8 cellular contexts compared by ENCODE assay signal in the genomic region with DNA sequence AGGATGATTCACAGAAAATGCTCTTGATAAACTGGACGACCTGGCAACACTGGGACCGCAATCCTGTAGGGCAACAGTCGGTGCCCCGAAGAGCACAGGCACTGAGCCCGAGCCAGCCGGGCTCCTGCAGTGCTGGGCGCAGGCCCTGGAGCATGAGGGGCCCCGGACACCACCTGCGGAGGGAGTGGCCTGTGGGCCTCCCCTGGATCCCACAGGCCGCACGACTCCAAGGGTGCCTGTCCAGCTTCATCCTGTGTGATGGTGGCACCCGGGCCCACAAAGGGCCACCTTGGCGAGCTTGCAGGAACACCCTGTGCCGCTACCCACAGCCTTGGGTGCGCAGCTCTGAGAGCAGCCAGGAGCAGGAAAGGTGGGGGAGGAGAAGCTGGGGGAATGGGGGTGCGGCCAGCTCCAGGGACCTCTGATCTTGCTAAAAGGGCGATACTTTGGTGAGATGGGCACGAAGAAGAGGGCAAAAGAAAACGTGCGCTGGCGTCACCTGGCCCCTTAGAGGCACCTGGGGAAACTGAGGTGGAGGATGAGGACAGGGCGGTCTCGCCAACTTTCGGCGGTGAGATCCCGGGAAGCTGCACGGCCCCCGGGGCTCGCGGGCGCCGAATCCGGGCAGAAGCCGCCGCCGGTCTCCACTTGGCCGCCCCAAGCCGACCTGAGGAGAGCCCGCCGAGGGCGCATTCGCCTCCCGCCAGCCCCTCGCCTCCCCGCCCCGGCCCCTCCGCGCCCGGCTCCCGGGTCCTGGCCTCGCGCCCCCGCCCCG. TPM values are rescaled to one million over a fixed set of nuclear protein-coding genes. Genes with fewer than 3 reads are reported as not detected.
DNase-seq lines count a peak whose midpoint lies in the region; ATAC-seq and TF ChIP-seq lines count a peak whose summit lies in the region.

No MANE protein-coding gene starts in this region.

- in situ Hi-C loops in GM23248 (cut with MboI), result no loop called here

- H3K36me3 Mint-ChIP-seq in CD4-positive, CD25-positive, alpha-beta regulatory T cell, result peaks cover 11% of the 10 kb centered on the region

- no peaks in the 10 kb centered on the region for H3K27me3 Mint-ChIP-seq in CD4-positive, CD25-positive, alpha-beta regulatory T cell

- peaks cover 3 to 42% (median 11%) of the 10 kb centered on the region in 4 donors for H3K4me1 Mint-ChIP-seq in CD4-positive, CD25-positive, alpha-beta regulatory T cell

- peak in 1 of 2 donors; percentile 62 for TF ChIP-seq POLR2A in adrenal gland (IDR thresholded peaks at IDR 0.05)

- H3K36me3 ChIP-seq in CD4-positive, CD25-positive, alpha-beta regulatory T cell (ENCODE audit: control insufficient read depth, insufficient read depth, low read length), result peaks cover 12% of the 10 kb centered on the region
- H3K36me3 ChIP-seq in GM23248 (ENCODE audit: low read depth) (0 out of 2 replicates have a peak, but pooled peaks cover 4% of the 10 kb centered on the region), NT2/D1 (ENCODE audit: insufficient read depth, insufficient read length, low read length) (peaks cover 38% of the 10 kb centered on the region), adrenal gland (replicated peaks in 1 of 2) (peaks cover 0 to 23% of the 10 kb centered on the region in 2 donors), iPS DF 6.9 (ENCODE audit: control insufficient read depth, insufficient read depth, low read length) (peaks cover 7% of the 10 kb centered on the region)

- H3K27me3 ChIP-seq in CD4-positive, CD25-positive, alpha-beta regulatory T cell (ENCODE audit: control insufficient read depth, insufficient read depth, low read length), result no peaks in the 10 kb centered on the region
- H3K27me3 ChIP-seq in GM23248 (replicated peaks; ENCODE audit: insufficient read depth) (no peaks in the 10 kb centered on the region), NT2/D1 (ENCODE audit: insufficient read depth, insufficient read length) (no peaks in the 10 kb centered on the region), adrenal gland (no peaks in the 10 kb centered on the region), iPS DF 6.9 (ENCODE audit: control insufficient read depth, insufficient read depth, low read length) (no peaks in the 10 kb centered on the region)

- H3K79me2 ChIP-seq in GM23248 (ENCODE audit: insufficient read depth), result peaks cover 56% of the 10 kb centered on the region

- H3F3A ChIP-seq in GM23248 (ENCODE audit: insufficient read depth), result no peaks in the 10 kb centered on the region

- no peak for TF ChIP-seq CTCF in adrenal gland (IDR thresholded peaks at IDR 0.05)

- H3K27ac Mint-ChIP-seq in CD4-positive, CD25-positive, alpha-beta regulatory T cell, result peak overlapping the region in 2 of 3 donors; percentile 58 to 83

- H3K9me3 Mint-ChIP-seq in CD4-positive, CD25-positive, alpha-beta regulatory T cell, result no peaks in the 10 kb centered on the region

- peak overlapping the region; percentile 79 for H2AFZ ChIP-seq in GM23248

- intact Hi-C loops in adrenal gland (cut with DNase I), result loop anchor here (10.0 kb wide), 4 partner anchors 82 to 178 kb away; a partner anchor contains a TSS

- H3K4me2 ChIP-seq in GM23248 (ENCODE audit: unreplicated experiment), result peak overlapping the region; percentile 95

- peaks cover 19% of the 10 kb centered on the region for H3K4me1 ChIP-seq in CD4-positive, CD25-positive, alpha-beta regulatory T cell (ENCODE audit: control insufficient read depth, insufficient read depth, low read length, poor library complexity, severe bottlenecking)
- H3K4me1 ChIP-seq in GM23248 (ENCODE audit: insufficient read depth) (peaks cover 6% of the 10 kb centered on the region), NT2/D1 (ENCODE audit: insufficient read depth, insufficient read length) (peaks cover 9% of the 10 kb centered on the region), adrenal gland (replicated peaks in 1 of 2) (peaks cover 22 to 35% of the 10 kb centered on the region in 2 donors), iPS DF 6.9 (ENCODE audit: control insufficient read depth, insufficient read depth, low read length) (0 out of 2 replicates have a peak, but pooled peaks cover 2% of the 10 kb centered on the region)

- no peak overlapping the region for H3K27ac ChIP-seq in CD4-positive, CD25-positive, alpha-beta regulatory T cell (ENCODE audit: insufficient read depth, low read length, poor library complexity, severe bottlenecking)
- H3K27ac ChIP-seq in GM23248 (peak overlapping the region; percentile 65), adrenal gland (peak overlapping the region in 4 of 5 donors; percentile 26 to 93 (median 80)), iPS DF 6.9 (ENCODE audit: low read length) (no peak overlapping the region)

- H4K20me1 ChIP-seq in GM23248 (ENCODE audit: insufficient read depth), result no peaks in the 10 kb centered on the region

- H3K4me3 ChIP-seq in CD4-positive, CD25-positive, alpha-beta regulatory T cell (ENCODE audit: low read depth, low read length), result peak overlapping the region; percentile 32
- H3K4me3 ChIP-seq in GM23248 (peak overlapping the region; percentile 98), NT2/D1 (ENCODE audit: insufficient read length, low read depth) (peak overlapping the region; percentile 51), adrenal gland (peak overlapping the region in 3 of 4 donors; percentile 18 to 70 (median 66)), iPS DF 6.9 (ENCODE audit: low read length) (peak overlapping the region; percentile 86; the same call in 1 of the 2 replicates), skeletal muscle cell (ENCODE audit: low read depth, low read length) (peak overlapping the region; percentile 79)

- peak overlapping the region; percentile 85 to 89 (median 88) for H3K4me3 Mint-ChIP-seq in CD4-positive, CD25-positive, alpha-beta regulatory T cell

- H3K9me2 ChIP-seq in GM23248 (ENCODE audit: insufficient read depth), result no peaks in the 10 kb centered on the region

- H3K9ac ChIP-seq in GM23248 (peak overlapping the region; percentile 88), NT2/D1 (ENCODE audit: insufficient read length, low read depth) (peak overlapping the region; percentile 83)

- peak in 1 of 2 donors; percentile 1 for ATAC-seq in CD4-positive, CD25-positive, alpha-beta regulatory T cell (ENCODE audit: low read depth in 2 of 2)

- 9 to 11% methylated on average over 29 to 39 of the region's 54 CpGs for WGBS in GM23248 (ENCODE audit: low coverage in 1 of 2, low lambda C conversion rate in 2 of 2, missing lambda C conversion rate in 2 of 2), 2 experiments
- 4 to 10% (median 9%) methylated on average over 9 to 54 of the region's 54 CpGs for WGBS in adrenal gland, 4 donors
- no CpG with 5 or more reads among the region's 54 CpGs for WGBS in iPS DF 6.9 (ENCODE audit: insufficient coverage, insufficient read length)

- DNase-seq in CD4-positive, CD25-positive, alpha-beta regulatory T cell, result peak in 2 of 3 donors; percentile 5 to 50
- DNase-seq in GM23248 (peak; percentile 60), NT2/D1 (ENCODE audit: low read depth, low spot score) (no peak), adrenal gland (peak; percentile 38 to 70 (median 57)), iPS DF 6.9 (ENCODE audit: low read depth, low spot score) (no peak), skeletal muscle cell (ENCODE audit: low read depth) (no peak), NCI-H187 treated with DMSO at 0.1 percent for 48 hours (lab: John Stamatoyannopoulos, UW) (no peak), cortex of kidney (lab: John Stamatoyannopoulos, UW) (no peak)

- H3K9me3 ChIP-seq in CD4-positive, CD25-positive, alpha-beta regulatory T cell (ENCODE audit: control insufficient read depth in 2 of 2, low read length in 2 of 2), result no peaks in the 10 kb centered on the region
- H3K9me3 ChIP-seq in GM23248 (ENCODE audit: low read depth) (no peaks in the 10 kb centered on the region), NT2/D1 (ENCODE audit: insufficient read depth, low read length) (no peaks in the 10 kb centered on the region), adrenal gland (replicated peaks in 1 of 3) (no peaks in the 10 kb centered on the region), iPS DF 6.9 (ENCODE audit: control insufficient read depth, insufficient read depth, low read length) (no peaks in the 10 kb centered on the region)

RNA-seq across cellular contexts. Expression of a gene that starts 0.7 kb away (rescaled TPM):
- 53.1 TPM for total RNA-seq in CD4-positive, CD25-positive, alpha-beta regulatory T cell
- polyA plus RNA-seq in CD4-positive, CD25-positive, alpha-beta regulatory T cell, result 10 to 100 TPM; 11.3 to 18.8 (median 15.1) TPM
- total RNA-seq in GM23248 (2014; rRNA removed; shearing (Covaris generic)), result 55.7 and 64.4 TPM in 2 replicates
- polyA plus RNA-seq in GM23248 (2016; fragmentation: Nextera tagmentation; extraction: Ambion mirVana), result 78.8 and 82.0 TPM in 2 replicates
- total RNA-seq in adrenal gland, result 100 to 1,000 TPM in 7 of 8 donors, 10 to 100 TPM in 1; 91.9 to 192 (median 162) TPM
- polyA plus RNA-seq in adrenal gland, result 100 to 1,000 TPM in 1 of 3 donors, 10 to 100 TPM in 2; 80.9 to 127 (median 87.0) TPM

RNA-seq across cellular contexts. Expression of a gene that starts 48.4 kb away (rescaled TPM):
- total RNA-seq in CD4-positive, CD25-positive, alpha-beta regulatory T cell, result 46.4 TPM
- 10 to 100 TPM; 10.2 to 18.5 (median 17.2) TPM for polyA plus RNA-seq in CD4-positive, CD25-positive, alpha-beta regulatory T cell
- total RNA-seq in GM23248 (2014; rRNA removed; shearing (Covaris generic)), result 17.3 and 23.0 TPM in 2 replicates
- 13.3 and 14.1 TPM in 2 replicates for polyA plus RNA-seq in GM23248 (2016; fragmentation: Nextera tagmentation; extraction: Ambion mirVana)
- total RNA-seq in adrenal gland, result 10 to 100 TPM; 14.7 to 46.5 (median 32.2) TPM
- 100 to 1,000 TPM in 2 of 3 donors, 10 to 100 TPM in 1; 12.3 to 129 (median 104) TPM for polyA plus RNA-seq in adrenal gland

Comparison
In these comparisons a context has a peak if more than half of its experiments do, and no peak if none do; other contexts are left out.
1. DNase-seq: peak in CD4-positive, CD25-positive, alpha-beta regulatory T cell (2 of 3), GM23248 (single experiment) and adrenal gland (7 of 7); none in NT2/D1 (single experiment), iPS DF 6.9 (single experiment), skeletal muscle cell (single experiment), NCI-H187 treated with DMSO at 0.1 percent for 48 hours (single experiment) and cortex of kidney (single experiment).
2. H3K27ac ChIP-seq: peak in GM23248 (single experiment) and adrenal gland (4 of 5); none in CD4-positive, CD25-positive, alpha-beta regulatory T cell (single experiment) and iPS DF 6.9 (single experiment).
3. H3K4me3 ChIP-seq: peak in every context shown above with its lines; median percentile 98 in GM23248; 86 in iPS DF 6.9; 79 in skeletal muscle cell; 66 in adrenal gland; 51 in NT2/D1; 32 in CD4-positive, CD25-positive, alpha-beta regulatory T cell.